ENCODE assay signal across 8 cellular contexts in genomic region chr15:22775595-22776376, GRCh38. TPM values are rescaled to one million over a fixed set of nuclear protein-coding genes. Genes with fewer than 3 reads are reported as not detected.
DNase-seq lines count a peak whose midpoint lies in the region; ATAC-seq, FAIRE-seq and TF ChIP-seq lines count a peak whose summit lies in the region.
"Not testable (repeated sequence)": the region's sequence is repeated elsewhere in the genome, so short reads cannot be mapped to it uniquely, and the experiment has no call there.

No MANE protein-coding gene starts in this region.

- CTCF ChIA-PET in A549 (lab: Yijun Ruan, JAX); activated CD4-positive, alpha-beta memory T cell treated with anti-CD3 and anti-CD28 coated beads for 36 hours (lab: Charles Lee): not testable (repeated sequence)

- DNase-seq in A549 (ENCODE audit: low read depth in 1 of 2, low spot score in 1 of 2), result peak in 1 of 2 experiments; percentile 73
- DNase-seq in MM.1S; activated naive CD8-positive, alpha-beta T cell treated with anti-CD3 and anti-CD28 coated beads, Interleukin-2, amount 10 ng/mL, durations not matched to agents 7 days and 5 days: not testable (repeated sequence)
- DNase-seq in SK-N-DZ (ENCODE audit: low spot score), result peak; percentile 37
- peak; percentile 72 for DNase-seq in activated CD4-positive, alpha-beta memory T cell treated with anti-CD3 and anti-CD28 coated beads for 36 hours
- DNase-seq in left colon, result peak; percentile 49 to 53
- DNase-seq in stimulated activated CD4-positive, alpha-beta T cell treated with anti-CD3 and anti-CD28 coated beads, TNF-alpha, amount 100 ng/mL, for 4 hours (ENCODE audit: low read depth in 3 of 3), result peak in 2 of 3 experiments; percentile 49 to 59

- TF ChIP-seq RAD21 in A549 (conservative IDR thresholded peaks at IDR 0.05 in 1 of 2, IDR thresholded peaks at IDR 0.05 in 1 of 2), result not testable (repeated sequence)

- not testable (repeated sequence) for H3K9ac ChIP-seq in MM.1S (ENCODE audit: low read length)

- not testable (repeated sequence) for H3K9me2 ChIP-seq in MM.1S (replicated peaks; ENCODE audit: insufficient read depth, low read length)

- not testable (repeated sequence) for H3K27me3 ChIP-seq in MM.1S (replicated peaks; ENCODE audit: insufficient read depth, low read length)

- H3K4me1 ChIP-seq in A549 (peaks cover 11% of the 10 kb centered on the region), MM.1S (ENCODE audit: low read length) (peaks cover 19% of the 10 kb centered on the region)

- TF ChIP-seq POLR2A in A549 (IDR thresholded peaks at IDR 0.05; ENCODE audit: low read length), result not testable (repeated sequence)

- intact Hi-C loops in activated CD4-positive, alpha-beta memory T cell treated with anti-CD3 and anti-CD28 coated beads for 36 hours (cut with micrococcal nuclease); left colon (cut with DNase I, micrococcal nuclease): not testable (repeated sequence)

- H3K27me3 Mint-ChIP-seq in activated CD4-positive, alpha-beta memory T cell treated with anti-CD3 and anti-CD28 coated beads for 36 hours; activated naive CD8-positive, alpha-beta T cell treated with anti-CD3 and anti-CD28 coated beads, Interleukin-2, amount 10 ng/mL, durations not matched to agents 7 days and 5 days: not testable (repeated sequence)

- WGBS in A549 (ENCODE audit: missing lambda C conversion rate), result 65% methylated on average over 19 of the region's 19 CpGs

- not testable (repeated sequence) for H3K36me3 ChIP-seq in MM.1S (replicated peaks; ENCODE audit: insufficient read depth, low read length)

- H3K9me3 Mint-ChIP-seq in activated CD4-positive, alpha-beta memory T cell treated with anti-CD3 and anti-CD28 coated beads for 36 hours; activated naive CD8-positive, alpha-beta T cell treated with anti-CD3 and anti-CD28 coated beads, Interleukin-2, amount 10 ng/mL, durations not matched to agents 7 days and 5 days: not testable (repeated sequence)

- H3K4me3 Mint-ChIP-seq in activated CD4-positive, alpha-beta memory T cell treated with anti-CD3 and anti-CD28 coated beads for 36 hours; activated naive CD8-positive, alpha-beta T cell treated with anti-CD3 and anti-CD28 coated beads, Interleukin-2, amount 10 ng/mL, durations not matched to agents 7 days and 5 days: not testable (repeated sequence)

- H3K27ac Mint-ChIP-seq in activated CD4-positive, alpha-beta memory T cell treated with anti-CD3 and anti-CD28 coated beads for 36 hours, result not testable (repeated sequence)
- H3K27ac Mint-ChIP-seq in activated naive CD8-positive, alpha-beta T cell treated with anti-CD3 and anti-CD28 coated beads, Interleukin-2, amount 10 ng/mL, durations not matched to agents 7 days and 5 days, result peak overlapping the region; percentile 64

- not testable (repeated sequence) for H3K4me3 ChIP-seq in A549; MM.1S (ENCODE audit: low read length)

- POLR2A ChIA-PET in A549 (lab: Yijun Ruan, JAX); activated CD4-positive, alpha-beta memory T cell treated with anti-CD3 and anti-CD28 coated beads for 36 hours (lab: Charles Lee); activated naive CD8-positive, alpha-beta T cell treated with anti-CD3 and anti-CD28 coated beads, Interleukin-2, amount 10 ng/mL, durations not matched to agents 7 days and 5 days (lab: Charles Lee): not testable (repeated sequence)

- not testable (repeated sequence) for H3K9me3 ChIP-seq in A549; MM.1S (replicated peaks; ENCODE audit: insufficient read depth, low read length)

- H3K79me2 ChIP-seq in MM.1S (ENCODE audit: low read length), result not testable (repeated sequence)

- peaks cover 29% of the 10 kb centered on the region for H3K4me1 Mint-ChIP-seq in activated CD4-positive, alpha-beta memory T cell treated with anti-CD3 and anti-CD28 coated beads for 36 hours (ENCODE audit: low read depth)
- peaks cover 16% of the 10 kb centered on the region for H3K4me1 Mint-ChIP-seq in activated naive CD8-positive, alpha-beta T cell treated with anti-CD3 and anti-CD28 coated beads, Interleukin-2, amount 10 ng/mL, durations not matched to agents 7 days and 5 days

- H2AFZ ChIP-seq in MM.1S (ENCODE audit: low read length), result not testable (repeated sequence)

- not testable (repeated sequence) for H3K4me2 ChIP-seq in A549
- H3K4me2 ChIP-seq in MM.1S (ENCODE audit: low read depth, low read length), result peak overlapping the region; percentile 47; the same call in 1 of the 2 replicates

- not testable (repeated sequence) for TF ChIP-seq CTCF in A549 (IDR thresholded peaks at IDR 0.05); MM.1S (IDR thresholded peaks at IDR 0.05; ENCODE audit: low read length)

- not testable (repeated sequence) for H3K36me3 Mint-ChIP-seq in activated CD4-positive, alpha-beta memory T cell treated with anti-CD3 and anti-CD28 coated beads for 36 hours; activated naive CD8-positive, alpha-beta T cell treated with anti-CD3 and anti-CD28 coated beads, Interleukin-2, amount 10 ng/mL, durations not matched to agents 7 days and 5 days

- not testable (repeated sequence) for H4K20me1 ChIP-seq in MM.1S (ENCODE audit: insufficient read depth, low read length)

- ATAC-seq in A549 (peak; percentile 43 to 52; a peak in 5 of 6 replicates), GM18867 (IDR thresholded peaks at IDR 0.05; ENCODE audit: unreplicated experiment) (peak; percentile 57), left colon (peak; percentile 64)
- not testable (repeated sequence) for ATAC-seq in activated naive CD8-positive, alpha-beta T cell treated with anti-CD3 and anti-CD28 coated beads, Interleukin-2, amount 10 ng/mL, durations not matched to agents 7 days and 5 days (ENCODE audit: low read depth)

- H3F3A ChIP-seq in MM.1S (ENCODE audit: insufficient read depth, low read length), result not testable (repeated sequence)

- not testable (repeated sequence) for FAIRE-seq in A549 (lab: Jason Lieb, UNC)

- not testable (repeated sequence) for H3K27ac ChIP-seq in A549
- peak overlapping the region; percentile 57; the same call in 1 of the 2 replicates for H3K27ac ChIP-seq in MM.1S (ENCODE audit: low read length)

- TF ChIP-seq EP300 in A549 (IDR thresholded peaks at IDR 0.05), result not testable (repeated sequence)

RNA-seq across cellular contexts. Expression of gene NIPA1, which starts 10.7 kb away (rescaled TPM):
- polyA plus RNA-seq in A549 (2011; rRNA removed) (44.6 and 47.8 TPM in 2 replicates), A549 (2017; fragmentation: RNase III; extraction: RNeasy Plus Mini Kit Qiagen cat#74134 plus additional on column Dnase treatment) (21.8 to 23.3 TPM (median 22.0 TPM) in 3 replicates)
- polyA plus RNA-seq in A549 (2012; cell fraction: cytosol; rRNA removed), result 23.6 and 29.7 TPM in 2 replicates
- polyA plus RNA-seq in A549 (2012; cell fraction: nucleus; rRNA removed), result 20.2 and 29.1 TPM in 2 replicates
- 71.1 and 71.2 TPM in 2 replicates for polyA minus RNA-seq in A549 (2011; rRNA and poly(A)+ RNA removed)
- 25.4 and 28.6 TPM in 2 replicates for polyA plus RNA-seq in SK-N-DZ (2014; cell fraction: cytosol; rRNA removed)
- 19.6 and 21.0 TPM in 2 replicates for polyA plus RNA-seq in SK-N-DZ (2014; cell fraction: nucleus; rRNA removed)
- 10 to 100 TPM; 17.8 to 22.7 TPM for total RNA-seq in activated CD4-positive, alpha-beta memory T cell treated with anti-CD3 and anti-CD28 coated beads for 36 hours
- 10 to 100 TPM; 17.1 to 19.9 TPM for total RNA-seq in activated naive CD8-positive, alpha-beta T cell treated with anti-CD3 and anti-CD28 coated beads, Interleukin-2, amount 10 ng/mL, durations not matched to agents 7 days and 5 days
- total RNA-seq in left colon, result 10 to 100 TPM; 17.5 to 19.1 TPM
